In genomic region chr19:42511340-42511739, GRCh38 we compare ENCODE assay signal across 1 cellular context.
TF ChIP-seq lines count a peak whose summit lies in the region.

No MANE protein-coding gene starts in this region.

TF ChIP-seq in H1, 55 proteins besides CTCF, POLR2A, EP300 and RAD21:
- TF ChIP-seq CREB1 (IDR thresholded peaks at IDR 0.05) (no peak), CTBP2 (IDR thresholded peaks at IDR 0.05; ENCODE audit: borderline replicate concordance, insufficient read depth, insufficient read length, low read length) (no peak), KDM4A (IDR thresholded peaks at IDR 0.05; ENCODE audit: low read depth, low read length, severe bottlenecking) (no peak), SIRT6 (IDR thresholded peaks at IDR 0.05; ENCODE audit: low read length) (no peak), TAF7 (optimal IDR thresholded peaks at IDR 0.05; ENCODE audit: borderline replicate concordance, low read depth, low read length) (no peak), YY1 (IDR thresholded peaks at IDR 0.05; ENCODE audit: low read depth, low read length) (no peak), RFX5 (IDR thresholded peaks at IDR 0.05; ENCODE audit: borderline replicate concordance, low read depth, low read length) (no peak), ZNF274 (IDR thresholded peaks at IDR 0.05; ENCODE audit: borderline replicate concordance, extremely low read depth, low read length) (no peak), USF2 (IDR thresholded peaks at IDR 0.05; ENCODE audit: low read length) (no peak), KDM5A (IDR thresholded peaks at IDR 0.05; ENCODE audit: low read length) (no peak), PHF8 (conservative IDR thresholded peaks at IDR 0.05; ENCODE audit: low read depth, low read length) (no peak), SIX5 (IDR thresholded peaks at IDR 0.05; ENCODE audit: low read depth, low read length) (no peak)
- TF ChIP-seq, protein P1, sequence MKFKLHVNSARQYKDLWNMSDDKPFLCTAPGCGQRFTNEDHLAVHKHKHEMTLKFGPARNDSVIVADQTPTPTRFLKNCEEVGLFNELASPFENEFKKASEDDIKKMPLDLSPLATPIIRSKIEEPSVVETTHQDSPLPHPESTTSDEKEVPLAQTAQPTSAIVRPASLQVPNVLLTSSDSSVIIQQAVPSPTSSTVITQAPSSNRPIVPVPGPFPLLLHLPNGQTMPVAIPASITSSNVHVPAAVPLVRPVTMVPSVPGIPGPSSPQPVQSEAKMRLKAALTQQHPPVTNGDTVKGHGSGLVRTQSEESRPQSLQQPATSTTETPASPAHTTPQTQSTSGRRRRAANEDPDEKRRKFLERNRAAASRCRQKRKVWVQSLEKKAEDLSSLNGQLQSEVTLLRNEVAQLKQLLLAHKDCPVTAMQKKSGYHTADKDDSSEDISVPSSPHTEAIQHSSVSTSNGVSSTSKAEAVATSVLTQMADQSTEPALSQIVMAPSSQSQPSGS (IDR thresholded peaks at IDR 0.05; ENCODE audit: low read length) = no peak
